In the genomic region with DNA sequence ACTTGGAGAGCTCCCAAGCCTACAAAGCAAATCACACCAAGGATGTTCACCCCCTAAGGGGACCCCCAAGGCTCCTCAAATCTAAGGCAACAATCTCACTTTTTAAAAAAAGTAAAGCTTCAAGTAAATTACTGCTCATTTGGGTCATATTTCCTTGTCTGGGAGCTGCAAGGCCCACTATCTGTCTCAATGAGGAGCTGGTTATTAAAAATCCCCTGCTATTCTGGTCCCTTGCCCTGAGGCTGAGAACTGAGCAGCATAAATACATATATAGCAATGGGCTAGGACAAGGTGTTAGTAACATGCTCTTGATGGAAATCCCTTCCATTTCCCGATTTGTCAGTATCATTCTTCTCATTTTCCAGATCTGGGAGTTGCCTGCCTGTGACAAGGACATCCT, we compare ENCODE assay signal across 10 cellular contexts.
DNase-seq lines count a peak whose midpoint lies in the region; ATAC-seq and TF ChIP-seq lines count a peak whose summit lies in the region.
"Had no signal": no experiment of that assay in that cellular context is flagged by ENCODE, and none has a peak within 500 bp of the region (broad histone marks: within the 10 kb centered on the region; RNA-seq: fewer than 3 reads in every experiment).

No MANE protein-coding gene starts in this region.

- intact Hi-C loops in sciatic nerve (cut with DNase I) (no loop called here), posterior cingulate gyrus (cut with DNase I) (no loop called here)

- POLR2A ChIA-PET in T-cell (lab: Charles Lee), result interaction anchor here (0.5 to 1.4 kb wide), 11 partner anchors 11 to 162 kb away, joined by 3 to 12 read pairs (median 3); no protein-coding TSS in a partner anchor

- TF ChIP-seq CTCF in foreskin fibroblast (IDR thresholded peaks at IDR 0.05; ENCODE audit: low read depth, low read length), result no peak

- peaks cover 93% of the 10 kb centered on the region for H3K36me3 Mint-ChIP-seq in T-helper 1 cell treated with Interleukin-12 subunit alpha and Interleukin-12 subunit beta and Interleukin-4 antibody, amounts not matched to agents 30 μg/mL and 1 μg/mL, for 36 hours (ENCODE audit: low read depth)
- H3K36me3 Mint-ChIP-seq in T-cell, result peaks cover 92% of the 10 kb centered on the region

- peak overlapping the region; percentile 90 for H3K27ac Mint-ChIP-seq in T-helper 1 cell treated with Interleukin-12 subunit alpha and Interleukin-12 subunit beta and Interleukin-4 antibody, amounts not matched to agents 30 μg/mL and 1 μg/mL, for 36 hours
- peak overlapping the region; percentile 93 to 98 for H3K27ac Mint-ChIP-seq in T-cell
- peak overlapping the region; percentile 96 to 97 for H3K27ac Mint-ChIP-seq in stimulated activated naive CD8-positive, alpha-beta T cell treated with anti-CD3 and anti-CD28 coated beads, Interleukin-15, amount 100 ng/mL, for 72 hours

- no peak for DNase-seq in T-helper 1 cell
- no peak for DNase-seq in T-cell
- peak; percentile 26 to 61 for DNase-seq in foreskin fibroblast
- peak in 1 of 2 donors; percentile 7 for DNase-seq in stimulated activated naive CD8-positive, alpha-beta T cell treated with anti-CD3 and anti-CD28 coated beads, Interleukin-15, amount 100 ng/mL, for 72 hours
- no peak for DNase-seq in sciatic nerve (ENCODE audit: low spot score)
- DNase-seq in posterior cingulate gyrus, result no peak
- DNase-seq in epidermal melanocyte (ENCODE audit: insufficient read length, low spot score), result no peak
- DNase-seq: cerebellar nuclear complex, NCI-H2029 had no signal

- H3K27me3 Mint-ChIP-seq in T-helper 1 cell treated with Interleukin-12 subunit alpha and Interleukin-12 subunit beta and Interleukin-4 antibody, amounts not matched to agents 30 μg/mL and 1 μg/mL, for 36 hours (ENCODE audit: low read depth), result no peaks in the 10 kb centered on the region
- no peaks in the 10 kb centered on the region for H3K27me3 Mint-ChIP-seq in T-cell
- H3K27me3 Mint-ChIP-seq in stimulated activated naive CD8-positive, alpha-beta T cell treated with anti-CD3 and anti-CD28 coated beads, Interleukin-15, amount 100 ng/mL, for 72 hours, result no peaks in the 10 kb centered on the region

- ATAC-seq in T-cell (replicated peaks in 1 of 4), result no peak
- ATAC-seq in stimulated activated naive CD8-positive, alpha-beta T cell treated with anti-CD3 and anti-CD28 coated beads, Interleukin-15, amount 100 ng/mL, for 72 hours, result no peak
- ATAC-seq in sciatic nerve, result no peak

- peaks cover 96% of the 10 kb centered on the region for H3K4me1 Mint-ChIP-seq in T-helper 1 cell treated with Interleukin-12 subunit alpha and Interleukin-12 subunit beta and Interleukin-4 antibody, amounts not matched to agents 30 μg/mL and 1 μg/mL, for 36 hours (ENCODE audit: low read depth)
- H3K4me1 Mint-ChIP-seq in T-cell, result peaks cover 100% of the 10 kb centered on the region in 3 donors
- peaks cover 96% of the 10 kb centered on the region for H3K4me1 Mint-ChIP-seq in stimulated activated naive CD8-positive, alpha-beta T cell treated with anti-CD3 and anti-CD28 coated beads, Interleukin-15, amount 100 ng/mL, for 72 hours

- H3K4me3 ChIP-seq in foreskin fibroblast (ENCODE audit: low read depth in 1 of 2, low read length in 2 of 2), result no peak overlapping the region

- CTCF ChIA-PET in T-cell (lab: Charles Lee), result interaction anchor here (0.5 to 1.9 kb wide), 10 partner anchors 9 to 364 kb away, joined by 3 to 8 read pairs (median 4); no protein-coding TSS in a partner anchor

- H3K9me3 Mint-ChIP-seq in T-helper 1 cell treated with Interleukin-12 subunit alpha and Interleukin-12 subunit beta and Interleukin-4 antibody, amounts not matched to agents 30 μg/mL and 1 μg/mL, for 36 hours, result no peaks in the 10 kb centered on the region
- no peaks in the 10 kb centered on the region for H3K9me3 Mint-ChIP-seq in T-cell
- H3K9me3 Mint-ChIP-seq in stimulated activated naive CD8-positive, alpha-beta T cell treated with anti-CD3 and anti-CD28 coated beads, Interleukin-15, amount 100 ng/mL, for 72 hours, result no peaks in the 10 kb centered on the region

- peak overlapping the region; percentile 84 for H3K4me3 Mint-ChIP-seq in T-helper 1 cell treated with Interleukin-12 subunit alpha and Interleukin-12 subunit beta and Interleukin-4 antibody, amounts not matched to agents 30 μg/mL and 1 μg/mL, for 36 hours
- H3K4me3 Mint-ChIP-seq in T-cell, result peak overlapping the region; percentile 71 to 99 (median 73)
- peak overlapping the region; percentile 69 to 84 for H3K4me3 Mint-ChIP-seq in stimulated activated naive CD8-positive, alpha-beta T cell treated with anti-CD3 and anti-CD28 coated beads, Interleukin-15, amount 100 ng/mL, for 72 hours

Comparison
In these comparisons a context has a peak if more than half of its experiments do, and no peak if none do; other contexts are left out.
1. DNase-seq: peak in foreskin fibroblast (2 of 2); none in T-helper 1 cell (0 of 5), T-cell (0 of 34), sciatic nerve (single experiment), posterior cingulate gyrus (0 of 10) and epidermal melanocyte (single experiment).
2. Peak in every context shown above with its lines, with median percentiles within 50 percentile points of each other: H3K27ac Mint-ChIP-seq and H3K4me3 Mint-ChIP-seq.